In genomic region chrX:12791253-12792228, GRCh38 we compare ENCODE assay signal across 9 cellular contexts. TPM values are rescaled to one million over a fixed set of nuclear protein-coding genes. Genes with fewer than 3 reads are reported as not detected.
A peak's percentile ranks its signal among the peaks of the same experiment; 100 is the strongest.
DNase-seq lines count a peak whose midpoint lies in the region; ATAC-seq, FAIRE-seq and TF ChIP-seq lines count a peak whose summit lies in the region.
"Had no signal": no experiment of that assay in that cellular context is flagged by ENCODE, and none has a peak within 500 bp of the region (broad histone marks: within the 10 kb centered on the region; RNA-seq: fewer than 3 reads in every experiment).

TSS of gene PRPS2 (plus strand) at chrX:12791412. CDS start at chrX:12791498, 86 bp downstream.

- H3K27me3 ChIP-seq in suprapubic skin = no peaks in the 10 kb centered on the region

- TF ChIP-seq POLR2A in suprapubic skin (IDR thresholded peaks at IDR 0.05) = peak in 1 of 2 donors; percentile 35

- no peaks in the 10 kb centered on the region for H3K9me3 ChIP-seq in suprapubic skin

- WGBS in suprapubic skin = 35% methylated on average over 30 of the region's 113 CpGs

- H3K4me3 ChIP-seq in suprapubic skin = peak within 1 kb of the TSS; percentile 63

- peak; percentile 79 for ATAC-seq in GM19438 (IDR thresholded peaks at IDR 0.05; ENCODE audit: low read depth, unreplicated experiment)

- peaks cover 8% of the 10 kb centered on the region for H3K4me1 ChIP-seq in suprapubic skin

- peak within 1 kb of the TSS; percentile 45 for H3K27ac ChIP-seq in suprapubic skin
- H3K27ac ChIP-seq: epithelial cell of prostate had no signal

- TF ChIP-seq CTCF in suprapubic skin (IDR thresholded peaks at IDR 0.05) = no peak

- DNase-seq in C1 segment of cervical spinal cord (lab: John Stamatoyannopoulos, UW) = peak in 12 of 14 donors; percentile 1 to 49 (median 19)
- DNase-seq in HPDE6-E6E7 (ENCODE audit: extremely low spot score) = peak; percentile 41
- DNase-seq in RPMI7951 (ENCODE audit: low read depth) = peak; percentile 63
- DNase-seq in activated effector memory CD4-positive, alpha-beta T cell treated with Interleukin-2 at 50 U/mL for 16 hours = peak; percentile 59
- DNase-seq in frontal cortex (ENCODE audit: low spot score in 2 of 2) = peak; percentile 75 to 76
- peak; percentile 47 for DNase-seq in occipital lobe (lab: John Stamatoyannopoulos, UW)
- peak; percentile 80 to 81 for DNase-seq in suprapubic skin (ENCODE audit: low spot score in 2 of 2)

- TF ChIP-seq EP300 in suprapubic skin (IDR thresholded peaks at IDR 0.05) = no peak

- FAIRE-seq in frontal cortex (lab: Jason Lieb, UNC) = no peak

- H3K36me3 ChIP-seq in suprapubic skin = no peaks in the 10 kb centered on the region

RNA-seq across cellular contexts. Expression of gene PRPS2, which starts in this region (rescaled TPM):
- total RNA-seq in RPMI7951 (2014; rRNA removed; shearing (Covaris generic)) = 53.8 and 54.0 TPM in 2 replicates
- total RNA-seq in frontal cortex (48.9 TPM), occipital lobe (73.3 TPM), suprapubic skin (100 to 1,000 TPM in 1 of 4 donors, 10 to 100 TPM in 3; 48.2 to 119 (median 70.1) TPM)

Comparison
In these comparisons a context has a peak if more than half of its experiments do, and no peak if none do; other contexts are left out.
1. Peak in every context shown above with its lines: DNase-seq, ATAC-seq, H3K4me3 ChIP-seq and H3K27ac ChIP-seq.
2. DNase-seq: peak in every context shown above with its lines; median percentile 80 in suprapubic skin; 76 in frontal cortex; 63 in RPMI7951; 59 in activated effector memory CD4-positive, alpha-beta T cell treated with Interleukin-2 at 50 U/mL for 16 hours; 47 in occipital lobe; 41 in HPDE6-E6E7; 19 in C1 segment of cervical spinal cord.